8 cellular contexts compared by ENCODE assay signal in the genomic region with DNA sequence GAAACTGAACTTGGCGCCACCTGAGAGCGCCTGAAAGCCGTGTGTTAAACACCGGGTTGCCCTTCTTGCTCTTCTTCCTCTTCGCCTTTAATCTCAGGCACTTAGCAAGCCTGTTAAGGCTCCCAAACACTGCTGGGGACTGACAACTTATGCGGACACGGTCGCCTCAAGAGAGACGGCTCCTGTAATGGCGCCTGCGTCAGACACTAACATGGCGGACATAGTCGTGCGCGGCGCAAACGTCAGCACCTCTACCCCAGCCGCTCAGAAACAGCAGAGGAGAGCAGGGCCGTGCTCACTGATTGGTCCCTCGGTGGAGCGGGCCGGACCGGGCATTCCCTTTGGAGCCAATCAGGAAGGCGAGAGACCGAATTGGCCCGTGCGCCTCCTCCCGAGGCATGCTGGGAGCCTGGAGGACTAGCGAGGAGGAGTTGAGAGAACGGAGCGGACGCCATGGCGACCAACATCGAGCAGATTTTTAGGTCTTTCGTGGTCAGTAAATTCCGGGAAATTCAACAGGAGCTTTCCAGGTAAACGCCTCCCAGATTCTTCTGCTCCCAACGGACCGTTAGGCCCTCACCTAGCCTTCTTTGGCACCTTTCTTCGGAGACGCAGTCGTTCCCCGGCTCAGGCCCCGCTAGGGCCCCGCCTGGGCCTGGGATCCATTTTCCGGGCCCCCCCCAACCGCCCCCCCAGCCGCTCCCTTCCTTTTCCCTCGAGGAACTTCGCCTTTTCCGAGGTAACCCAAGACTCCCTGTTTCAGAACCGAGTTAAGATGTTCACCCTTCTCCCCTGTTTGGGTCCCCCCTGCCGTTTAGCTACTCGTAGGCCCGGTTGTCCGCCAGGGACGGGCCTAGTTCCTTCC.
DNase-seq lines count a peak whose midpoint lies in the region; ATAC-seq and FAIRE-seq lines count a peak whose summit lies in the region.

A gene with protein sequence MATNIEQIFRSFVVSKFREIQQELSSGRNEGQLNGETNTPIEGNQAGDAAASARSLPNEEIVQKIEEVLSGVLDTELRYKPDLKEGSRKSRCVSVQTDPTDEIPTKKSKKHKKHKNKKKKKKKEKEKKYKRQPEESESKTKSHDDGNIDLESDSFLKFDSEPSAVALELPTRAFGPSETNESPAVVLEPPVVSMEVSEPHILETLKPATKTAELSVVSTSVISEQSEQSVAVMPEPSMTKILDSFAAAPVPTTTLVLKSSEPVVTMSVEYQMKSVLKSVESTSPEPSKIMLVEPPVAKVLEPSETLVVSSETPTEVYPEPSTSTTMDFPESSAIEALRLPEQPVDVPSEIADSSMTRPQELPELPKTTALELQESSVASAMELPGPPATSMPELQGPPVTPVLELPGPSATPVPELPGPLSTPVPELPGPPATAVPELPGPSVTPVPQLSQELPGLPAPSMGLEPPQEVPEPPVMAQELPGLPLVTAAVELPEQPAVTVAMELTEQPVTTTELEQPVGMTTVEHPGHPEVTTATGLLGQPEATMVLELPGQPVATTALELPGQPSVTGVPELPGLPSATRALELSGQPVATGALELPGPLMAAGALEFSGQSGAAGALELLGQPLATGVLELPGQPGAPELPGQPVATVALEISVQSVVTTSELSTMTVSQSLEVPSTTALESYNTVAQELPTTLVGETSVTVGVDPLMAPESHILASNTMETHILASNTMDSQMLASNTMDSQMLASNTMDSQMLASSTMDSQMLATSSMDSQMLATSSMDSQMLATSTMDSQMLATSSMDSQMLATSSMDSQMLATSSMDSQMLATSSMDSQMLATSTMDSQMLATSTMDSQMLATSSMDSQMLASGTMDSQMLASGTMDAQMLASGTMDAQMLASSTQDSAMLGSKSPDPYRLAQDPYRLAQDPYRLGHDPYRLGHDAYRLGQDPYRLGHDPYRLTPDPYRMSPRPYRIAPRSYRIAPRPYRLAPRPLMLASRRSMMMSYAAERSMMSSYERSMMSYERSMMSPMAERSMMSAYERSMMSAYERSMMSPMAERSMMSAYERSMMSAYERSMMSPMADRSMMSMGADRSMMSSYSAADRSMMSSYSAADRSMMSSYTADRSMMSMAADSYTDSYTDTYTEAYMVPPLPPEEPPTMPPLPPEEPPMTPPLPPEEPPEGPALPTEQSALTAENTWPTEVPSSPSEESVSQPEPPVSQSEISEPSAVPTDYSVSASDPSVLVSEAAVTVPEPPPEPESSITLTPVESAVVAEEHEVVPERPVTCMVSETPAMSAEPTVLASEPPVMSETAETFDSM (N-terminal part only) (plus strand): TSS at position 399 of the 865 bp plus-strand sequence. CDS start 55 bp downstream, at position 454.

- peak; percentile 87 for DNase-seq in COLO829 (ENCODE audit: low spot score)
- peak; percentile 98 for DNase-seq in HTR-8/SVneo (ENCODE audit: insufficient read length, low spot score)
- peak; percentile 98 for DNase-seq in NOMO-1 treated with dmso at 0.1 percent for 144 hours (lab: John Stamatoyannopoulos, UW; ENCODE audit: unreplicated experiment)
- DNase-seq in activated CD8-positive, alpha-beta memory T cell treated with anti-CD3 and anti-CD28 coated beads for 48 hours (ENCODE audit: low read depth in 2 of 3, low spot score in 2 of 3), result peak; percentile 67 to 94 (median 91)
- DNase-seq in effector memory CD8-positive, alpha-beta T cell, result peak; percentile 94 to 95 (median 94)
- DNase-seq in medulla oblongata (ENCODE audit: extremely low spot score), result peak; percentile 99
- peak; percentile 96 for DNase-seq in stimulated activated CD8-positive, alpha-beta memory T cell treated with anti-CD3 and anti-CD28 coated beads, Interleukin-12 subunit alpha, Interleukin-12 subunit beta, amount 100 ng/mL, for 1 hour (ENCODE audit: low read depth)

- peak within 1 kb of the TSS; percentile 99 for H3K27ac Mint-ChIP-seq in effector memory CD8-positive, alpha-beta T cell

- H3K4me1 Mint-ChIP-seq in effector memory CD8-positive, alpha-beta T cell (ENCODE audit: low read depth in 2 of 2), result peaks cover 27 to 50% of the 10 kb centered on the region in 2 donors

- peaks cover 68% of the 10 kb centered on the region for H3K36me3 Mint-ChIP-seq in effector memory CD8-positive, alpha-beta T cell (ENCODE audit: insufficient read depth)

- H3K27me3 Mint-ChIP-seq in effector memory CD8-positive, alpha-beta T cell, result no peaks in the 10 kb centered on the region

- FAIRE-seq in HTR-8/SVneo (lab: Jason Lieb, UNC), result peak; percentile 95

- peak within 1 kb of the TSS; percentile 95 to 99 for H3K4me3 Mint-ChIP-seq in effector memory CD8-positive, alpha-beta T cell

- peak; percentile 91 for ATAC-seq in GM21367 (IDR thresholded peaks at IDR 0.05; ENCODE audit: unreplicated experiment)
- peak; percentile 86 for ATAC-seq in effector memory CD8-positive, alpha-beta T cell (replicated peaks)

- no peaks in the 10 kb centered on the region for H3K9me3 Mint-ChIP-seq in effector memory CD8-positive, alpha-beta T cell

Comparison
In these comparisons a context has a peak if more than half of its experiments do, and no peak if none do; other contexts are left out.
1. Peak in every context shown above with its lines: DNase-seq and ATAC-seq.